In the genomic region with DNA sequence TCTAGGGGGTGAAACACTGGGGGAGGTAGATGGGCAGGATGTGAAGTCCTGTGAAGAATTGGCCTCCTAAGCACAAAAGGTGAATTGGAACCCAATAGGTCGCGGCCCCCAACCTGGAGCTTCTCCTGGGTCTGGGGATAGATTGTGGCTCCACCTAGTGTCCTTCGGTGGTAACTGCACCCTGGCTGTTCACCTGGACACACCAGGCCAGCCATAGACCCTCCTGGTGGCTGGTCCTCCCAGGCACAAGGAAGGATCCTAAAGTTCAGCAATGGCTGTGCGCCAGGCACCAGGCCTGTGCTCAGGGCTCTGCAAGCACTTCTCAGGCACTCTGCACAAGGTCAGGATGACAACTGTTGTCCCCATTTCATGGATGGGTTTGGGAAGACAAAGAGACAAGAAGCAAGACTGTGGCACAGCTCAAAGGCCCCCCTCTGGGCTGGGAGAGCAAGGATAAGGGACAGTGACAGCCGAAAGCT, we compare ENCODE assay signal across 9 cellular contexts. TPM values are rescaled to one million over a fixed set of nuclear protein-coding genes. Genes with fewer than 3 reads are reported as not detected.
DNase-seq lines count a peak whose midpoint lies in the region; ATAC-seq, FAIRE-seq and TF ChIP-seq lines count a peak whose summit lies in the region.
"Had no signal": no experiment of that assay in that cellular context is flagged by ENCODE, and none has a peak within 500 bp of the region (broad histone marks: within the 10 kb centered on the region; RNA-seq: fewer than 3 reads in every experiment).

No MANE protein-coding gene starts in this region.

- no peak overlapping the region for H2AFZ ChIP-seq in smooth muscle cell (ENCODE audit: low read depth)

- H3K4me1 ChIP-seq in adrenal gland (replicated peaks in 1 of 2): no peaks in the 10 kb centered on the region
- peaks cover 0 to 9% of the 10 kb centered on the region in 2 donors for H3K4me1 ChIP-seq in right atrium auricular region
- no peaks in the 10 kb centered on the region for H3K4me1 ChIP-seq in smooth muscle cell (ENCODE audit: low read depth)

- no peak overlapping the region for H3K4me2 ChIP-seq in smooth muscle cell

- H3F3A ChIP-seq in smooth muscle cell (ENCODE audit: low read depth): no peaks in the 10 kb centered on the region

- H3K9me3 ChIP-seq in adrenal gland (replicated peaks in 1 of 3): no peaks in the 10 kb centered on the region
- H3K9me3 ChIP-seq in right atrium auricular region: no peaks in the 10 kb centered on the region
- no peaks in the 10 kb centered on the region for H3K9me3 ChIP-seq in smooth muscle cell (replicated peaks; ENCODE audit: low read depth)

- no peaks in the 10 kb centered on the region for H3K36me3 ChIP-seq in adrenal gland (replicated peaks in 1 of 2)
- H3K36me3 ChIP-seq in right atrium auricular region: no peaks in the 10 kb centered on the region
- H3K36me3 ChIP-seq in smooth muscle cell (ENCODE audit: low read depth): no peaks in the 10 kb centered on the region

- no peak overlapping the region for H3K4me3 ChIP-seq in adrenal gland
- no peak overlapping the region for H3K4me3 ChIP-seq in right atrium auricular region
- no peak overlapping the region for H3K4me3 ChIP-seq in smooth muscle cell

- TF ChIP-seq POLR2A in GM12891 (IDR thresholded peaks at IDR 0.05; ENCODE audit: low read depth, low read length): no peak
- no peak for TF ChIP-seq POLR2A in adrenal gland (IDR thresholded peaks at IDR 0.05)
- no peak for TF ChIP-seq POLR2A in GM18505 (IDR thresholded peaks at IDR 0.05; ENCODE audit: borderline replicate concordance, extremely low read depth, insufficient read depth, insufficient read length)

- H3K27ac Mint-ChIP-seq in T-helper 1 cell treated with Interleukin-12 subunit alpha and Interleukin-12 subunit beta and Interleukin-4 antibody, amounts not matched to agents 30 μg/mL and 1 μg/mL, for 36 hours: no peak overlapping the region

- ATAC-seq in GM18505 (IDR thresholded peaks at IDR 0.05; ENCODE audit: unreplicated experiment) (no peak), GM19463 (IDR thresholded peaks at IDR 0.05; ENCODE audit: unreplicated experiment) (no peak)

- peak; percentile 87 for DNase-seq in GM12891 (ENCODE audit: insufficient read length, low spot score)
- DNase-seq in NAMALWA (ENCODE audit: low spot score): peak; percentile 90
- peak; percentile 42 to 80 (median 64) for DNase-seq in adrenal gland
- DNase-seq in right atrium auricular region (ENCODE audit: low spot score): peak; percentile 67
- DNase-seq in smooth muscle cell (lab: John Stamatoyannopoulos, UW; ENCODE audit: unreplicated experiment): peak; percentile 13

- peak; percentile 77 to 92 (median 86) for TF ChIP-seq CTCF in adrenal gland (IDR thresholded peaks at IDR 0.05)
- TF ChIP-seq CTCF in right atrium auricular region (IDR thresholded peaks at IDR 0.05): peak; percentile 96 to 97
- peak; percentile 89 for TF ChIP-seq CTCF in smooth muscle cell (IDR thresholded peaks at IDR 0.05; ENCODE audit: borderline replicate concordance, insufficient read depth, poor library complexity, severe bottlenecking)

- peaks cover 43% of the 10 kb centered on the region for H3K27me3 Mint-ChIP-seq in T-helper 1 cell treated with Interleukin-12 subunit alpha and Interleukin-12 subunit beta and Interleukin-4 antibody, amounts not matched to agents 30 μg/mL and 1 μg/mL, for 36 hours (ENCODE audit: low read depth)

- H3K9me3 Mint-ChIP-seq in T-helper 1 cell treated with Interleukin-12 subunit alpha and Interleukin-12 subunit beta and Interleukin-4 antibody, amounts not matched to agents 30 μg/mL and 1 μg/mL, for 36 hours: no peaks in the 10 kb centered on the region

- H3K27me3 ChIP-seq in adrenal gland (no peaks in the 10 kb centered on the region), right atrium auricular region (peaks cover 3 to 11% of the 10 kb centered on the region in 2 donors), smooth muscle cell (ENCODE audit: low read depth) (peaks cover 25% of the 10 kb centered on the region)

- no peak overlapping the region for H3K27ac ChIP-seq in adrenal gland
- no peak overlapping the region for H3K27ac ChIP-seq in right atrium auricular region
- H3K27ac ChIP-seq in smooth muscle cell (ENCODE audit: low read depth): no peak overlapping the region

- H3K79me2 ChIP-seq in smooth muscle cell (ENCODE audit: low read depth): no peaks in the 10 kb centered on the region

- peak overlapping the region; percentile 28 for H3K4me3 Mint-ChIP-seq in T-helper 1 cell treated with Interleukin-12 subunit alpha and Interleukin-12 subunit beta and Interleukin-4 antibody, amounts not matched to agents 30 μg/mL and 1 μg/mL, for 36 hours

- H3K4me1 Mint-ChIP-seq in T-helper 1 cell treated with Interleukin-12 subunit alpha and Interleukin-12 subunit beta and Interleukin-4 antibody, amounts not matched to agents 30 μg/mL and 1 μg/mL, for 36 hours (ENCODE audit: low read depth): peaks cover 8% of the 10 kb centered on the region

- FAIRE-seq in GM12891 (lab: Jason Lieb, UNC): peak; percentile 81
- FAIRE-seq: frontal cortex had no signal

- no peaks in the 10 kb centered on the region for H4K20me1 ChIP-seq in smooth muscle cell (ENCODE audit: low read depth)

- intact Hi-C loops in adrenal gland (cut with DNase I): no loop called here

- H3K36me3 Mint-ChIP-seq in T-helper 1 cell treated with Interleukin-12 subunit alpha and Interleukin-12 subunit beta and Interleukin-4 antibody, amounts not matched to agents 30 μg/mL and 1 μg/mL, for 36 hours (ENCODE audit: low read depth): no peaks in the 10 kb centered on the region

- 5 to 13% (median 7%) methylated on average over 4 to 5 of the region's 5 CpGs for WGBS in adrenal gland, 4 donors
- 19% methylated on average over 5 of the region's 5 CpGs for WGBS in smooth muscle cell (ENCODE audit: low lambda C conversion rate)

- H3K9ac ChIP-seq in smooth muscle cell (ENCODE audit: low read depth): no peak overlapping the region

TF ChIP-seq in GM12891, 5 proteins besides CTCF, POLR2A, EP300 and RAD21:
- no peak for TF ChIP-seq TAF1 (IDR thresholded peaks at IDR 0.05; ENCODE audit: low read depth, low read length)
- no peak for TF ChIP-seq POU2F2 (IDR thresholded peaks at IDR 0.05; ENCODE audit: low read depth, low read length)
- no peak for TF ChIP-seq POLR2AphosphoS5 (IDR thresholded peaks at IDR 0.05; ENCODE audit: low read depth, low read length)
- TF ChIP-seq SPI1 (IDR thresholded peaks at IDR 0.05; ENCODE audit: low read depth, low read length): no peak
- no peak for TF ChIP-seq PAX5 (IDR thresholded peaks at IDR 0.05; ENCODE audit: insufficient read depth, low read length, severe bottlenecking)

RNA-seq across cellular contexts. Expression of gene ESPN, which starts 13.5 kb away (rescaled TPM):
- polyA plus RNA-seq in GM12891 (2012; ENCODE audit: low read depth, missing spikeins): 0.13 TPM
- total RNA-seq in adrenal gland: 10 to 100 TPM in 1 of 8 donors, 1 to 10 TPM in 7; 2.3 to 10.8 (median 6.1) TPM
- 1 to 10 TPM in 2 of 3 donors, under 1 TPM in 1; 0.16 to 9.8 (median 6.8) TPM for polyA plus RNA-seq in adrenal gland
- under 1 TPM in 1 of 2 donors, not detected in 1; 0.47 TPM for total RNA-seq in right atrium auricular region
- total RNA-seq in smooth muscle cell: not detected in 2 replicates
- polyA plus RNA-seq in smooth muscle cell: 1.1 and 2.6 TPM in 2 replicates
- total RNA-seq: frontal cortex had no signal

RNA-seq across cellular contexts. Expression of gene HES2, which starts 18.4 kb away (rescaled TPM):
- polyA plus RNA-seq in GM12891 (2012; ENCODE audit: low read depth, missing spikeins): 0.85 TPM
- total RNA-seq in adrenal gland (under 1 TPM in 3 of 8 donors, not detected in 5; 0.07 to 0.18 (median 0.14) TPM), right atrium auricular region (not detected), smooth muscle cell (4.6 and 5.6 TPM in 2 replicates)
- polyA plus RNA-seq in adrenal gland (under 1 TPM in 2 of 3 donors, not detected in 1; 0.04 to 0.10 TPM), smooth muscle cell (1.7 and 11.1 TPM in 2 replicates)
- total RNA-seq: frontal cortex had no signal

RNA-seq across cellular contexts. Expression of gene TNFRSF25, which starts 27.9 kb away (rescaled TPM):
- 0.46 TPM for polyA plus RNA-seq in GM12891 (2012; ENCODE audit: low read depth, missing spikeins)
- 10 to 100 TPM in 4 of 8 donors, 1 to 10 TPM in 4; 2.7 to 36.4 (median 9.7) TPM for total RNA-seq in adrenal gland
- 100 to 1,000 TPM in 1 of 3 donors, 10 to 100 TPM in 1, 1 to 10 TPM in 1; 1.2 to 169 (median 63.8) TPM for polyA plus RNA-seq in adrenal gland
- 1 to 10 TPM; 4.4 to 7.4 TPM for total RNA-seq in right atrium auricular region
- 9.6 and 19.8 TPM in 2 replicates for total RNA-seq in smooth muscle cell
- polyA plus RNA-seq in smooth muscle cell: 10.1 and 17.7 TPM in 2 replicates

RNA-seq across cellular contexts. Expression of gene ACOT7, which starts 44.5 kb away (rescaled TPM):
- polyA plus RNA-seq in GM12891 (2012; ENCODE audit: low read depth, missing spikeins): 61.5 TPM
- 10 to 100 TPM in 7 of 8 donors, 1 to 10 TPM in 1; 8.4 to 29.4 (median 15.0) TPM for total RNA-seq in adrenal gland
- 10 to 100 TPM; 11.3 to 26.6 (median 13.0) TPM for polyA plus RNA-seq in adrenal gland
- 10 to 100 TPM in 1 of 2 donors, 1 to 10 TPM in 1; 6.6 to 10.7 TPM for total RNA-seq in right atrium auricular region
- total RNA-seq in smooth muscle cell: 16.4 and 19.5 TPM in 2 replicates
- 53.6 and 53.8 TPM in 2 replicates for polyA plus RNA-seq in smooth muscle cell

RNA-seq across cellular contexts. Expression of gene PLEKHG5, which starts 53.4 kb away (rescaled TPM):
- 0.24 TPM for polyA plus RNA-seq in GM12891 (2012; ENCODE audit: low read depth, missing spikeins)
- total RNA-seq in adrenal gland (10 to 100 TPM; 14.0 to 29.2 (median 18.4) TPM), right atrium auricular region (1 to 10 TPM; 7.0 to 7.9 TPM), smooth muscle cell (14.5 and 16.1 TPM in 2 replicates)
- polyA plus RNA-seq in adrenal gland (10 to 100 TPM in 2 of 3 donors, 1 to 10 TPM in 1; 2.0 to 96.3 (median 23.0) TPM), smooth muscle cell (10.6 and 17.8 TPM in 2 replicates)

Comparison
In these comparisons a context has a peak if more than half of its experiments do, and no peak if none do; other contexts are left out.
1. DNase-seq: peak in every context shown above with its lines; median percentile 90 in NAMALWA; 87 in GM12891; 67 in right atrium auricular region; 64 in adrenal gland; 13 in smooth muscle cell.